13 cellular contexts compared by ENCODE assay signal in the genomic region with DNA sequence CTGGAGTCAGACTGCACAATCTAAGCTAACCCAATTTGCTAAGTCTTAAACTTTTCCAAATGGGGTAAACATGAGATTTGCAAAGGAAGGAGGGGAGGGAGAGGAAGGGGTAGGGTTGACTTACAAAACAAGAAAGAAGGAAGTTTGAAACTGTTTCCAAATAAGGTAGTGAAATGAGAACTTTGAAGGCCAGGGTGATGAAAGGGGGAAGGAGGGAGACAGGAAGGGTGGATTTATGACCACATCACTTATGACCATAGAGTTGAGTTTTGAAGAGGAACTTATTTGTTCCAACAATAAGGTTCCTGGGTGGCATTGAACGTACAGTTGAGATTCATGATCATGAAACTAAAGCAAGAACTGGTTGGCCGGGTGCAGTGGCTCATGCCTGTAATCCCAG.
"Had no signal": no experiment of that assay in that cellular context is flagged by ENCODE, and none has a peak within 500 bp of the region (broad histone marks: within the 10 kb centered on the region; RNA-seq: fewer than 3 reads in every experiment).

No MANE protein-coding gene starts in this region.

- H3K27me3 Mint-ChIP-seq: activated CD8-positive, alpha-beta memory T cell treated with anti-CD3 and anti-CD28 coated beads, Interleukin-2, amount 10 ng/mL, durations not matched to agents 7 days and 5 days; type B pancreatic cell had no signal

- H3K27ac ChIP-seq: psoas muscle had no signal

- H3K4me1 ChIP-seq: psoas muscle had no signal

- H3K4me3 Mint-ChIP-seq: activated CD8-positive, alpha-beta memory T cell treated with anti-CD3 and anti-CD28 coated beads, Interleukin-2, amount 10 ng/mL, durations not matched to agents 7 days and 5 days; activated T-cell treated with anti-CD3 and anti-CD28 coated beads, Interleukin-2, amount 50 U/mL, for 72 hours; naive thymus-derived CD8-positive, alpha-beta T cell; type B pancreatic cell had no signal

- H3K4me3 ChIP-seq: psoas muscle had no signal

- H3K36me3 Mint-ChIP-seq: activated CD8-positive, alpha-beta memory T cell treated with anti-CD3 and anti-CD28 coated beads, Interleukin-2, amount 10 ng/mL, durations not matched to agents 7 days and 5 days; type B pancreatic cell had no signal

- H3K4me1 Mint-ChIP-seq: activated CD8-positive, alpha-beta memory T cell treated with anti-CD3 and anti-CD28 coated beads, Interleukin-2, amount 10 ng/mL, durations not matched to agents 7 days and 5 days; naive thymus-derived CD8-positive, alpha-beta T cell had no signal

- H3K9me3 ChIP-seq: psoas muscle had no signal

- DNase-seq: activated CD4-positive, alpha-beta T cell treated with anti-CD3 and anti-CD28 coated beads for 1 hour; activated CD4-positive, alpha-beta T cell treated with anti-CD3 and anti-CD28 coated beads, Interleukin-2, amount 50 U/mL, for 48 hours; activated CD8-positive, alpha-beta memory T cell treated with anti-CD3 and anti-CD28 coated beads, Interleukin-2, amount 10 ng/mL, durations not matched to agents 7 days and 5 days; activated naive CD4-positive, alpha-beta T cell treated with Interleukin-2 at 50 U/mL for 16 hours; activated T-cell treated with anti-CD3 and anti-CD28 coated beads, Interleukin-2, amount 50 U/mL, for 72 hours; mammary epithelial cell; naive thymus-derived CD8-positive, alpha-beta T cell; psoas muscle; stimulated activated CD4-positive, alpha-beta T cell treated with anti-CD3 and anti-CD28 coated beads, Interleukin-12 subunit alpha, Interleukin-12 subunit beta, amount 100 ng/mL, for 4 hours; stimulated activated naive CD4-positive, alpha-beta T cell treated with Interleukin-2 at 50 U/mL for 16 hours had no signal

- FAIRE-seq: astrocyte, endometrium had no signal

- H3K27ac Mint-ChIP-seq: activated CD8-positive, alpha-beta memory T cell treated with anti-CD3 and anti-CD28 coated beads, Interleukin-2, amount 10 ng/mL, durations not matched to agents 7 days and 5 days; activated T-cell treated with anti-CD3 and anti-CD28 coated beads, Interleukin-2, amount 50 U/mL, for 72 hours; naive thymus-derived CD8-positive, alpha-beta T cell; type B pancreatic cell had no signal
